In genomic region chr10:107847620-107848019, GRCh38 we compare ENCODE assay signal across 15 cellular contexts.
A peak's percentile ranks its signal among the peaks of the same experiment; 100 is the strongest.
DNase-seq lines count a peak whose midpoint lies in the region; ATAC-seq and TF ChIP-seq lines count a peak whose summit lies in the region.
"Had no signal": no experiment of that assay in that cellular context is flagged by ENCODE, and none has a peak within 500 bp of the region (broad histone marks: within the 10 kb centered on the region; RNA-seq: fewer than 3 reads in every experiment).

No MANE protein-coding gene starts in this region.

- peaks cover 8% of the 10 kb centered on the region for H3K9me3 Mint-ChIP-seq in activated B cell treated with CpG ODN at 0.5 μM for 24 hours

- no peaks in the 10 kb centered on the region for H3K27me3 Mint-ChIP-seq in activated B cell treated with CpG ODN at 0.5 μM for 24 hours
- H3K27me3 Mint-ChIP-seq: activated naive CD8-positive, alpha-beta T cell treated with anti-CD3 and anti-CD28 coated beads, Interleukin-2, amount 50 U/mL, for 24 hours; progenitor cell of endocrine pancreas had no signal

- POLR2A ChIA-PET in activated B cell treated with CpG ODN at 0.5 μM for 24 hours (lab: Charles Lee): no interaction called here

- ATAC-seq in GM18519 (IDR thresholded peaks at IDR 0.05; ENCODE audit: low FRiP score, unreplicated experiment): peak; percentile 89
- ATAC-seq in GM21367 (IDR thresholded peaks at IDR 0.05; ENCODE audit: unreplicated experiment): peak; percentile 92
- peak; percentile 73 for ATAC-seq in HG03060 (IDR thresholded peaks at IDR 0.05; ENCODE audit: low read depth, unreplicated experiment)
- ATAC-seq in activated B cell treated with CpG ODN at 0.5 μM for 24 hours (ENCODE audit: low read depth): no peak
- ATAC-seq in HG02870 (IDR thresholded peaks at IDR 0.05; ENCODE audit: unreplicated experiment): no peak
- ATAC-seq: activated naive CD8-positive, alpha-beta T cell treated with anti-CD3 and anti-CD28 coated beads, Interleukin-2, amount 50 U/mL, for 24 hours; upper lobe of right lung had no signal

- no peaks in the 10 kb centered on the region for H3K36me3 Mint-ChIP-seq in activated B cell treated with CpG ODN at 0.5 μM for 24 hours (ENCODE audit: low read depth)

- H3K9me3 ChIP-seq in right atrium auricular region: no peaks in the 10 kb centered on the region
- H3K9me3 ChIP-seq: upper lobe of right lung had no signal

- H3K4me3 Mint-ChIP-seq in activated B cell treated with CpG ODN at 0.5 μM for 24 hours: peak overlapping the region; percentile 55
- H3K4me3 Mint-ChIP-seq: activated naive CD8-positive, alpha-beta T cell treated with anti-CD3 and anti-CD28 coated beads, Interleukin-2, amount 50 U/mL, for 24 hours had no signal

- DNase-seq in activated B cell treated with CpG ODN at 0.5 μM for 24 hours (no peak), OCI-M2 (lab: John Stamatoyannopoulos, UW; ENCODE audit: unreplicated experiment) (no peak), right atrium auricular region (ENCODE audit: low spot score) (no peak), SW480 (ENCODE audit: low spot score) (no peak)
- DNase-seq: activated CD8-positive, alpha-beta memory T cell treated with anti-CD3 and anti-CD28 coated beads, Interleukin-2, amount 50 U/mL, for 4 hours; activated naive CD8-positive, alpha-beta T cell treated with anti-CD3 and anti-CD28 coated beads, Interleukin-2, amount 50 U/mL, for 24 hours; OCI-M1; stimulated activated CD8-positive, alpha-beta memory T cell treated with anti-CD3 and anti-CD28 coated beads, Interleukin-4, amount 100 ng/mL, for 48 hours; SW 1271; upper lobe of right lung had no signal

- no peak overlapping the region for H3K27ac Mint-ChIP-seq in activated B cell treated with CpG ODN at 0.5 μM for 24 hours
- H3K27ac Mint-ChIP-seq: activated naive CD8-positive, alpha-beta T cell treated with anti-CD3 and anti-CD28 coated beads, Interleukin-2, amount 50 U/mL, for 24 hours; progenitor cell of endocrine pancreas had no signal

- H3K4me1 ChIP-seq in right atrium auricular region: no peaks in the 10 kb centered on the region
- H3K4me1 ChIP-seq: upper lobe of right lung had no signal

- no peaks in the 10 kb centered on the region for H3K36me3 ChIP-seq in right atrium auricular region
- H3K36me3 ChIP-seq: upper lobe of right lung had no signal

- CTCF ChIA-PET in activated B cell treated with CpG ODN at 0.5 μM for 24 hours (lab: Charles Lee): no interaction called here

- TF ChIP-seq CTCF in activated B cell treated with CpG ODN at 0.5 μM for 24 hours (IDR thresholded peaks at IDR 0.05) (no peak), right atrium auricular region (IDR thresholded peaks at IDR 0.05) (no peak)

- no peak overlapping the region for H3K4me3 ChIP-seq in right atrium auricular region
- H3K4me3 ChIP-seq: upper lobe of right lung had no signal

- no peaks in the 10 kb centered on the region for H3K27me3 ChIP-seq in right atrium auricular region
- H3K27me3 ChIP-seq: upper lobe of right lung had no signal

- peaks cover 14% of the 10 kb centered on the region for H3K4me1 Mint-ChIP-seq in activated B cell treated with CpG ODN at 0.5 μM for 24 hours
- H3K4me1 Mint-ChIP-seq: activated naive CD8-positive, alpha-beta T cell treated with anti-CD3 and anti-CD28 coated beads, Interleukin-2, amount 50 U/mL, for 24 hours had no signal

- intact Hi-C loops in activated B cell treated with CpG ODN at 0.5 μM for 24 hours (cut with micrococcal nuclease): no loop called here

- no peak overlapping the region for H3K27ac ChIP-seq in right atrium auricular region
- H3K27ac ChIP-seq: upper lobe of right lung had no signal

Comparison
In these comparisons a context has a peak if more than half of its experiments do, and no peak if none do; other contexts are left out.
1. ATAC-seq: peak in GM18519 (single experiment), GM21367 (single experiment) and HG03060 (single experiment); none in activated B cell treated with CpG ODN at 0.5 μM for 24 hours (single experiment) and HG02870 (single experiment).